1 cellular context compared by ENCODE assay signal in the genomic region with DNA sequence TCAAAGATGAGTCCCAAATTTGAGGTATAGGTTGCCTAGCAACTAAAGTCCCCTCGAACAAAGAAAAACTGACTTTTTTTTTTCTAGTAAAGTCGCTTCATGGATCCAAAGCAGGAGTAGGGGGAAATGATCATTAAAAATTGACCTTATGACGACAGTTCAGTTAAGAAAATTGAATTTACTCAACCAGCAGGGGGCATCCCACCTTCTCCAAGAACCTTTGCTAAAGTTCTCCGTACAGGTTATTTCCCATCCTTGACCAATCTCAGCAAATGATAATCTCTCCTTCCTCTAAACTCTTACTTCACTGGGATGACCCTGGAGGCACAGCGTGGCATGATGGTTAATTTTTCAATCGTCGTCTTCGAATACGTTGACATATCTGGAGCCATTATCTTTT.
TF ChIP-seq lines count a peak whose summit lies in the region.

No MANE protein-coding gene starts in this region.

TF ChIP-seq in K562, 482 proteins besides CTCF, POLR2A, EP300 and RAD21 (continued from another document):
- no peak for TF ChIP-seq EHMT2 (IDR thresholded peaks at IDR 0.05)
- TF ChIP-seq PHB2 (IDR thresholded peaks at IDR 0.05; ENCODE audit: low read depth), result no peak
- TF ChIP-seq, protein P1, sequence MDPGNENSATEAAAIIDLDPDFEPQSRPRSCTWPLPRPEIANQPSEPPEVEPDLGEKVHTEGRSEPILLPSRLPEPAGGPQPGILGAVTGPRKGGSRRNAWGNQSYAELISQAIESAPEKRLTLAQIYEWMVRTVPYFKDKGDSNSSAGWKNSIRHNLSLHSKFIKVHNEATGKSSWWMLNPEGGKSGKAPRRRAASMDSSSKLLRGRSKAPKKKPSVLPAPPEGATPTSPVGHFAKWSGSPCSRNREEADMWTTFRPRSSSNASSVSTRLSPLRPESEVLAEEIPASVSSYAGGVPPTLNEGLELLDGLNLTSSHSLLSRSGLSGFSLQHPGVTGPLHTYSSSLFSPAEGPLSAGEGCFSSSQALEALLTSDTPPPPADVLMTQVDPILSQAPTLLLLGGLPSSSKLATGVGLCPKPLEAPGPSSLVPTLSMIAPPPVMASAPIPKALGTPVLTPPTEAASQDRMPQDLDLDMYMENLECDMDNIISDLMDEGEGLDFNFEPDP (CRISPR knock-in tag; IDR thresholded peaks at IDR 0.05), result no peak
- no peak for TF ChIP-seq NEUROD1 (IDR thresholded peaks at IDR 0.05; ENCODE audit: borderline replicate concordance, low read depth, low read length, partially characterized antibody)
- no peak for TF ChIP-seq PTBP1 (IDR thresholded peaks at IDR 0.05; ENCODE audit: low read depth, low read length)
